In genomic region chr22:24189249-24190158, GRCh38 we compare ENCODE assay signal across 8 cellular contexts. TPM values are rescaled to one million over a fixed set of nuclear protein-coding genes. Genes with fewer than 3 reads are reported as not detected.
DNase-seq lines count a peak whose midpoint lies in the region; ATAC-seq and TF ChIP-seq lines count a peak whose summit lies in the region.

No MANE protein-coding gene starts in this region.

- DNase-seq in DMS114 treated with DMSO at 0.1 percent for 48 hours (lab: John Stamatoyannopoulos, UW; ENCODE audit: unreplicated experiment) (peak; percentile 5), HT1080 (ENCODE audit: low read depth) (peak; percentile 59), SKM-1 treated with dmso at 0.1 percent for 144 hours (lab: John Stamatoyannopoulos, UW; ENCODE audit: unreplicated experiment) (peak; percentile 63), cardiac fibroblast (ENCODE audit: low read depth in 2 of 2) (peak; percentile 75 to 78), dedifferentiated amniotic fluid mesenchymal stem cell (ENCODE audit: extremely low spot score) (no peak)
- peak; percentile 45 to 50 for DNase-seq in stimulated activated CD4-positive, alpha-beta T cell treated with anti-CD3 and anti-CD28 coated beads, Interleukin-2, amount 100 ng/mL, for 48 hours

- ATAC-seq in GM21367 (IDR thresholded peaks at IDR 0.05; ENCODE audit: unreplicated experiment), result no peak

- no peaks in the 10 kb centered on the region for H3K27me3 ChIP-seq in layer of hippocampus (ENCODE audit: control insufficient read depth, insufficient read depth, low read length)

- peak overlapping the region; percentile 13 for H3K27ac ChIP-seq in layer of hippocampus (ENCODE audit: low read depth, low read length)

- H3K4me3 ChIP-seq in cardiac fibroblast (replicated peaks in 1 of 2; ENCODE audit: low read depth in 2 of 2, low read length in 2 of 2), result no peak overlapping the region

- peak; percentile 97 for TF ChIP-seq CTCF in cardiac fibroblast (IDR thresholded peaks at IDR 0.05; ENCODE audit: low read depth, low read length)

RNA-seq across cellular contexts. Expression of gene SUSD2, which starts 8.2 kb away (rescaled TPM):
- 0.10 and 0.17 TPM in 2 replicates for total RNA-seq in HT1080 (2014; rRNA removed; shearing (Covaris generic))
- 0.03 TPM in 1 of 2 replicates, not detected in the other for polyA plus RNA-seq in HT1080 (2015; cell fraction: cytosol; rRNA removed)
- 0.03 and 0.20 TPM in 2 replicates for polyA plus RNA-seq in HT1080 (2015; cell fraction: nucleus; rRNA removed)

RNA-seq across cellular contexts. Expression of gene GGT5, which starts 55.4 kb away (rescaled TPM):
- total RNA-seq in HT1080 (2014; rRNA removed; shearing (Covaris generic)), result not detected in 2 replicates
- 0.06 TPM in 1 of 2 replicates, not detected in the other for polyA plus RNA-seq in HT1080 (2015; cell fraction: cytosol; rRNA removed)
- 0.05 TPM in 1 of 2 replicates, not detected in the other for polyA plus RNA-seq in HT1080 (2015; cell fraction: nucleus; rRNA removed)
